ENCODE assay signal across 21 cellular contexts in the genomic region with DNA sequence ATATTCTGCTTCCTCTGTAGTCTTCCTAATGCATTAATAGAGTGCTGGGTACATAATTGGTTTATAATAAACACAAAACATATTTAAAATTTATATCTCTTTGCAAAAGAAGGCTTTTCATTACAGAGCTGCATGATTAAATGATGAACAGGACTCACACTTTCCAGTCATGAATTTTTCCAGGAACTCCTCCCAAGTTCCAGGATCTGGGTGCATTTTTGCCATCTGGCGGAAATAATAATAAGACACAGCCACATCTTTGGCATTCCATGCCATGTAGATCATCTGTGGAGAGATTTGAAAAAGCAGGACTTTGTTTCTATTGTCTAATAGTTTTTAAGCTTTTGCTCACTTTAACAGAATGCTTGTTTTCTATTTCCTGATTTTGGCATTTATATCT. TPM values are rescaled to one million over a fixed set of nuclear protein-coding genes. Genes with fewer than 3 reads are reported as not detected.
DNase-seq lines count a peak whose midpoint lies in the region; ATAC-seq lines count a peak whose summit lies in the region.
"Had no signal": no experiment of that assay in that cellular context is flagged by ENCODE, and none has a peak within 500 bp of the region (broad histone marks: within the 10 kb centered on the region; RNA-seq: fewer than 3 reads in every experiment).

No MANE protein-coding gene starts in this region.

- in situ Hi-C loops in GM23248 (cut with MboI), result no loop called here

- H2AFZ ChIP-seq in GM23248 (peak overlapping the region; percentile 68), trophoblast cell (ENCODE audit: insufficient read depth, low read length, poor library complexity) (no peak overlapping the region)

- no peak overlapping the region for H3K23ac ChIP-seq in trophoblast cell (ENCODE audit: low read length)

- ATAC-seq in HG03378 (IDR thresholded peaks at IDR 0.05; ENCODE audit: unreplicated experiment) (no peak), HG03571 (IDR thresholded peaks at IDR 0.05; ENCODE audit: unreplicated experiment) (no peak)
- ATAC-seq: activated CD8-positive, alpha-beta T cell treated with anti-CD3 and anti-CD28 coated beads for 36 hours had no signal

- H3K27me3 ChIP-seq in GM23248 (replicated peaks; ENCODE audit: insufficient read depth), result no peaks in the 10 kb centered on the region
- H3K27me3 ChIP-seq in trophoblast cell (ENCODE audit: insufficient read depth, low read length), result no peaks in the 10 kb centered on the region

- no peaks in the 10 kb centered on the region for H3K9me2 ChIP-seq in GM23248 (ENCODE audit: insufficient read depth)

- H3K9ac ChIP-seq in GM23248, result peak overlapping the region; percentile 26; the same call in 1 of the 2 replicates
- no peak overlapping the region for H3K9ac ChIP-seq in trophoblast cell (ENCODE audit: low read length)
- H3K9ac ChIP-seq: KMS-11 had no signal

- DNase-seq in GM23248 (peak; percentile 80), amniotic stem cell (lab: John Stamatoyannopoulos, UW) (peak; percentile 43), fibroblast of peridontal ligament (ENCODE audit: extremely low read depth) (peak; percentile 11), trophoblast cell (peak; percentile 18 to 63)
- DNase-seq in activated CD4-positive, alpha-beta memory T cell treated with anti-CD3 and anti-CD28 coated beads for 36 hours, result no peak
- DNase-seq in NK-92 treated with Interleukin-12 subunit alpha and Interleukin-12 subunit beta, amount 100 ng/mL, for 24 hours (lab: John Stamatoyannopoulos, UW), result no peak
- DNase-seq: activated CD8-positive, alpha-beta T cell treated with anti-CD3 and anti-CD28 coated beads for 36 hours; C1 segment of cervical spinal cord; cortex of kidney; DMS53; naive B cell; NCI-H1105 treated with DMSO at 0.1 percent for 48 hours; NCI-H2171; SW 1271; WERI-Rb-1 had no signal

- H3K79me2 ChIP-seq in GM23248 (ENCODE audit: insufficient read depth), result no peaks in the 10 kb centered on the region
- H3K79me2 ChIP-seq in trophoblast cell (ENCODE audit: control insufficient read depth, insufficient read depth, low read length, poor library complexity), result no peaks in the 10 kb centered on the region

- H2BK120ac ChIP-seq in trophoblast cell (ENCODE audit: insufficient read depth, low read length, poor library complexity), result no peak overlapping the region

- H3K4me3 ChIP-seq in GM23248 (peak overlapping the region; percentile 52), trophoblast cell (ENCODE audit: low read depth, low read length) (no peak overlapping the region)
- H3K4me3 ChIP-seq: smooth muscle cell had no signal

- H3K4me1 ChIP-seq in GM23248 (ENCODE audit: insufficient read depth) (peaks cover 15% of the 10 kb centered on the region), trophoblast cell (ENCODE audit: control insufficient read depth in 1 of 2, insufficient read depth in 2 of 2, low read length in 2 of 2) (no peaks in the 10 kb centered on the region)

- H3K14ac ChIP-seq in trophoblast cell (ENCODE audit: low read length), result no peak overlapping the region

- no peak overlapping the region for H2BK12ac ChIP-seq in trophoblast cell (ENCODE audit: low read length)

- no peak overlapping the region for H2BK5ac ChIP-seq in trophoblast cell (ENCODE audit: low read depth, low read length, poor library complexity)

- no peaks in the 10 kb centered on the region for H3K36me3 Mint-ChIP-seq in activated CD4-positive, alpha-beta memory T cell treated with anti-CD3 and anti-CD28 coated beads for 36 hours
- H3K36me3 Mint-ChIP-seq: naive B cell had no signal

- POLR2A ChIA-PET in activated CD4-positive, alpha-beta memory T cell treated with anti-CD3 and anti-CD28 coated beads for 36 hours (lab: Charles Lee), result no interaction called here

- no peak overlapping the region for H3K4me3 Mint-ChIP-seq in activated CD4-positive, alpha-beta memory T cell treated with anti-CD3 and anti-CD28 coated beads for 36 hours
- H3K4me3 Mint-ChIP-seq: activated CD8-positive, alpha-beta T cell treated with anti-CD3 and anti-CD28 coated beads for 36 hours; naive B cell had no signal

- H3K4me1 Mint-ChIP-seq in activated CD4-positive, alpha-beta memory T cell treated with anti-CD3 and anti-CD28 coated beads for 36 hours (ENCODE audit: low read depth), result no peaks in the 10 kb centered on the region
- H3K4me1 Mint-ChIP-seq: naive B cell had no signal

- H3K9me3 Mint-ChIP-seq in activated CD4-positive, alpha-beta memory T cell treated with anti-CD3 and anti-CD28 coated beads for 36 hours, result no peaks in the 10 kb centered on the region
- H3K9me3 Mint-ChIP-seq: activated CD8-positive, alpha-beta T cell treated with anti-CD3 and anti-CD28 coated beads for 36 hours had no signal

- no peak overlapping the region for H4K8ac ChIP-seq in trophoblast cell (ENCODE audit: low read depth, low read length)

- no peak overlapping the region for H3K27ac Mint-ChIP-seq in activated CD4-positive, alpha-beta memory T cell treated with anti-CD3 and anti-CD28 coated beads for 36 hours
- H3K27ac Mint-ChIP-seq: activated CD8-positive, alpha-beta T cell treated with anti-CD3 and anti-CD28 coated beads for 36 hours; naive B cell had no signal

- H3K18ac ChIP-seq in trophoblast cell (ENCODE audit: low read length), result no peak overlapping the region

- peaks cover 2% of the 10 kb centered on the region for H3K9me3 ChIP-seq in GM23248 (ENCODE audit: low read depth)
- no peaks in the 10 kb centered on the region for H3K9me3 ChIP-seq in trophoblast cell (ENCODE audit: insufficient read depth, low read depth, low read length)

- H4K12ac ChIP-seq in trophoblast cell (ENCODE audit: low read depth, low read length), result no peak overlapping the region

- H3K79me1 ChIP-seq in trophoblast cell (ENCODE audit: low read length), result no peaks in the 10 kb centered on the region

- intact Hi-C loops in activated CD4-positive, alpha-beta memory T cell treated with anti-CD3 and anti-CD28 coated beads for 36 hours (cut with micrococcal nuclease), result no loop called here

- H3K4me2 ChIP-seq in GM23248 (ENCODE audit: unreplicated experiment), result peak overlapping the region; percentile 78
- no peak overlapping the region for H3K4me2 ChIP-seq in trophoblast cell (ENCODE audit: low read length)
- H3K4me2 ChIP-seq: KMS-11, smooth muscle cell had no signal

- no peaks in the 10 kb centered on the region for H3F3A ChIP-seq in GM23248 (ENCODE audit: insufficient read depth)

- H3K27me3 Mint-ChIP-seq in activated CD4-positive, alpha-beta memory T cell treated with anti-CD3 and anti-CD28 coated beads for 36 hours, result peaks cover 2% of the 10 kb centered on the region
- H3K27me3 Mint-ChIP-seq: activated CD8-positive, alpha-beta T cell treated with anti-CD3 and anti-CD28 coated beads for 36 hours; naive B cell had no signal

- CTCF ChIA-PET in activated CD4-positive, alpha-beta memory T cell treated with anti-CD3 and anti-CD28 coated beads for 36 hours (lab: Charles Lee), result no interaction called here

- WGBS in GM23248 (ENCODE audit: low coverage in 1 of 2, low lambda C conversion rate in 2 of 2, missing lambda C conversion rate in 2 of 2), 2 experiments, result 0 to 9% methylated on average over 1 of the region's 1 CpG
- WGBS in trophoblast cell (ENCODE audit: extremely low coverage, insufficient coverage, insufficient read length), result no CpG with 5 or more reads among the region's 1 CpG

- no peak overlapping the region for H4K91ac ChIP-seq in trophoblast cell (ENCODE audit: low read depth, low read length)

- H3K4ac ChIP-seq in trophoblast cell (ENCODE audit: low read depth, low read length), result no peak overlapping the region

- H2AK5ac ChIP-seq in trophoblast cell (ENCODE audit: low read length), result no peak overlapping the region

- H3K36me3 ChIP-seq in GM23248 (ENCODE audit: low read depth) (no peaks in the 10 kb centered on the region), trophoblast cell (ENCODE audit: control insufficient read depth in 1 of 2, insufficient read depth in 2 of 2, low read length in 2 of 2) (no peaks in the 10 kb centered on the region)
- H3K36me3 ChIP-seq: WERI-Rb-1 had no signal

- H3K27ac ChIP-seq in GM23248, result peak overlapping the region; percentile 52
- H3K27ac ChIP-seq in trophoblast cell (ENCODE audit: low read depth, low read length), result no peak overlapping the region
- H3K27ac ChIP-seq: KMS-11, WERI-Rb-1 had no signal

- no peaks in the 10 kb centered on the region for H4K20me1 ChIP-seq in GM23248 (ENCODE audit: insufficient read depth)

RNA-seq across cellular contexts. Expression of a gene that starts 40.2 kb away (rescaled TPM):
- total RNA-seq in GM23248 (2014; rRNA removed; shearing (Covaris generic)), result 2.6 TPM in 1 of 2 replicates, not detected in the other
- 0.10 and 0.11 TPM in 2 replicates for polyA plus RNA-seq in GM23248 (2016; fragmentation: Nextera tagmentation; extraction: Ambion mirVana)
- polyA plus RNA-seq in trophoblast cell (2013), result 0.01 and 0.03 TPM in 2 replicates
- total RNA-seq in activated CD4-positive, alpha-beta memory T cell treated with anti-CD3 and anti-CD28 coated beads for 36 hours, result under 1 TPM; 0.68 to 0.76 TPM
- total RNA-seq: fibroblast of lung, smooth muscle cell had no signal
- polyA plus RNA-seq: smooth muscle cell had no signal

RNA-seq across cellular contexts. Expression of a gene that starts 59.3 kb away (rescaled TPM):
- not detected in 2 replicates for total RNA-seq in GM23248 (2014; rRNA removed; shearing (Covaris generic))
- polyA plus RNA-seq in GM23248 (2016; fragmentation: Nextera tagmentation; extraction: Ambion mirVana), result not detected in 2 replicates
- 0.03 TPM in 1 of 2 replicates, not detected in the other for polyA plus RNA-seq in trophoblast cell (2013)
- not detected for total RNA-seq in activated CD4-positive, alpha-beta memory T cell treated with anti-CD3 and anti-CD28 coated beads for 36 hours
- total RNA-seq: activated CD8-positive, alpha-beta T cell treated with anti-CD3 and anti-CD28 coated beads for 36 hours; fibroblast of lung; posterior vena cava; smooth muscle cell had no signal
- polyA plus RNA-seq: fibroblast of lung, smooth muscle cell had no signal

Comparison
In these comparisons a context has a peak if more than half of its experiments do, and no peak if none do; other contexts are left out.
1. DNase-seq: peak in GM23248 (single experiment), amniotic stem cell (single experiment), fibroblast of peridontal ligament (single experiment) and trophoblast cell (2 of 2); none in activated CD4-positive, alpha-beta memory T cell treated with anti-CD3 and anti-CD28 coated beads for 36 hours (single experiment) and NK-92 treated with Interleukin-12 subunit alpha and Interleukin-12 subunit beta, amount 100 ng/mL, for 24 hours (single experiment).